Comparison of ENCODE assay signal across 9 cellular contexts in genomic region chr12:108826807-108827721, GRCh38. TPM values are rescaled to one million over a fixed set of nuclear protein-coding genes. Genes with fewer than 3 reads are reported as not detected.
A peak's percentile ranks its signal among the peaks of the same experiment; 100 is the strongest.
DNase-seq lines count a peak whose midpoint lies in the region; ATAC-seq and TF ChIP-seq lines count a peak whose summit lies in the region.
"Had no signal": no experiment of that assay in that cellular context is flagged by ENCODE, and none has a peak within 500 bp of the region (broad histone marks: within the 10 kb centered on the region; RNA-seq: fewer than 3 reads in every experiment).

No MANE protein-coding gene starts in this region.

- H3K27me3 ChIP-seq in colonic mucosa = no peaks in the 10 kb centered on the region
- H3K27me3 ChIP-seq in muscle layer of duodenum (ENCODE audit: low read depth, low read length) = no peaks in the 10 kb centered on the region

- TF ChIP-seq CTCF in colonic mucosa (IDR thresholded peaks at IDR 0.05) (no peak), GM20000 (IDR thresholded peaks at IDR 0.05; ENCODE audit: extremely low read depth, missing control alignments) (no peak)

- H3K27me3 Mint-ChIP-seq in activated naive CD4-positive, alpha-beta T cell treated with anti-CD3 and anti-CD28 coated beads, Interleukin-2, amount 10 ng/mL, durations not matched to agents 7 days and 5 days = no peaks in the 10 kb centered on the region

- peak overlapping the region; percentile 26 to 59 for H3K9ac ChIP-seq in colonic mucosa (ENCODE audit: low read depth in 2 of 2, low read length in 2 of 2)

- H3K4me3 ChIP-seq in colonic mucosa (no peak overlapping the region), muscle layer of duodenum (ENCODE audit: low read depth in 1 of 2, low read length in 2 of 2) (peak overlapping the region; percentile 10 to 39), urinary bladder (ENCODE audit: low read depth, low read length) (no peak overlapping the region)

- H3K4me1 Mint-ChIP-seq in activated naive CD4-positive, alpha-beta T cell treated with anti-CD3 and anti-CD28 coated beads, Interleukin-2, amount 10 ng/mL, durations not matched to agents 7 days and 5 days = peaks cover 38% of the 10 kb centered on the region

- 25% methylated on average over 20 of the region's 20 CpGs for WGBS in urinary bladder

- DNase-seq in activated naive CD4-positive, alpha-beta T cell treated with anti-CD3 and anti-CD28 coated beads, Interleukin-2, amount 50 U/mL, for 72 hours (ENCODE audit: low spot score in 2 of 2) = no peak
- no peak for DNase-seq in activated naive CD4-positive, alpha-beta T cell treated with anti-CD3 and anti-CD28 coated beads, Interleukin-2, amount 10 ng/mL, durations not matched to agents 7 days and 5 days
- DNase-seq in colonic mucosa = no peak
- no peak for DNase-seq in GM20000 (ENCODE audit: low spot score)
- no peak for DNase-seq in kidney tubule cell (ENCODE audit: low spot score)

- H3K9me3 ChIP-seq in colonic mucosa = no peaks in the 10 kb centered on the region
- no peaks in the 10 kb centered on the region for H3K9me3 ChIP-seq in muscle layer of duodenum (ENCODE audit: control insufficient read depth in 1 of 2, low read length in 2 of 2)

- CTCF ChIA-PET in activated naive CD4-positive, alpha-beta T cell treated with anti-CD3 and anti-CD28 coated beads, Interleukin-2, amount 10 ng/mL, durations not matched to agents 7 days and 5 days (lab: Charles Lee) = interaction anchor here (1.1 to 4.4 kb wide), 3 partner anchors 9 to 24 kb away, joined by 3 to 13 read pairs (median 8); no protein-coding TSS in a partner anchor

- intact Hi-C loops in colonic mucosa (cut with DNase I) = no loop called here

- no peaks in the 10 kb centered on the region for H3K36me3 ChIP-seq in colonic mucosa
- H3K36me3 ChIP-seq in muscle layer of duodenum (ENCODE audit: control insufficient read depth in 1 of 2, insufficient read depth in 2 of 2, low read length in 2 of 2) = peaks cover 13 to 26% of the 10 kb centered on the region in 2 donors
- no peaks in the 10 kb centered on the region for H3K36me3 ChIP-seq in urinary bladder (ENCODE audit: insufficient read depth)

- H3K4me1 ChIP-seq in colonic mucosa = peaks cover 3% of the 10 kb centered on the region
- H3K4me1 ChIP-seq in muscle layer of duodenum (ENCODE audit: control insufficient read depth in 1 of 2, insufficient read depth in 2 of 2, low read length in 2 of 2) = peaks cover 32 to 34% of the 10 kb centered on the region in 2 donors
- no peaks in the 10 kb centered on the region for H3K4me1 ChIP-seq in urinary bladder (ENCODE audit: insufficient read depth)

- H3K27ac Mint-ChIP-seq in activated naive CD4-positive, alpha-beta T cell treated with anti-CD3 and anti-CD28 coated beads, Interleukin-2, amount 50 U/mL, for 72 hours = peak overlapping the region; percentile 2 to 72
- H3K27ac Mint-ChIP-seq in activated naive CD4-positive, alpha-beta T cell treated with anti-CD3 and anti-CD28 coated beads, Interleukin-2, amount 10 ng/mL, durations not matched to agents 7 days and 5 days = no peak overlapping the region

- H3K9me3 Mint-ChIP-seq in activated naive CD4-positive, alpha-beta T cell treated with anti-CD3 and anti-CD28 coated beads, Interleukin-2, amount 50 U/mL, for 72 hours = no peaks in the 10 kb centered on the region
- H3K9me3 Mint-ChIP-seq in activated naive CD4-positive, alpha-beta T cell treated with anti-CD3 and anti-CD28 coated beads, Interleukin-2, amount 10 ng/mL, durations not matched to agents 7 days and 5 days = no peaks in the 10 kb centered on the region

- peaks cover 0 to 2% of the 10 kb centered on the region in 2 donors for H3K36me3 Mint-ChIP-seq in activated naive CD4-positive, alpha-beta T cell treated with anti-CD3 and anti-CD28 coated beads, Interleukin-2, amount 50 U/mL, for 72 hours
- peaks cover 20% of the 10 kb centered on the region for H3K36me3 Mint-ChIP-seq in activated naive CD4-positive, alpha-beta T cell treated with anti-CD3 and anti-CD28 coated beads, Interleukin-2, amount 10 ng/mL, durations not matched to agents 7 days and 5 days

- H3K27ac ChIP-seq in colonic mucosa (peak overlapping the region; percentile 51), muscle layer of duodenum (ENCODE audit: low read length) (peak overlapping the region; percentile 95), urinary bladder (ENCODE audit: low read depth) (peak overlapping the region; percentile 62)
- H3K27ac ChIP-seq: VCaP had no signal

- peak in 1 of 2 donors; percentile 80 for ATAC-seq in activated naive CD4-positive, alpha-beta T cell treated with anti-CD3 and anti-CD28 coated beads, Interleukin-2, amount 50 U/mL, for 72 hours
- no peak for ATAC-seq in HG03439 (IDR thresholded peaks at IDR 0.05; ENCODE audit: unreplicated experiment)

- no peak overlapping the region for H3K4me3 Mint-ChIP-seq in activated naive CD4-positive, alpha-beta T cell treated with anti-CD3 and anti-CD28 coated beads, Interleukin-2, amount 10 ng/mL, durations not matched to agents 7 days and 5 days

RNA-seq across cellular contexts. Expression of gene SSH1, which starts 30.3 kb away (rescaled TPM):
- 10 to 100 TPM; 25.3 to 36.0 TPM for total RNA-seq in activated naive CD4-positive, alpha-beta T cell treated with anti-CD3 and anti-CD28 coated beads, Interleukin-2, amount 50 U/mL, for 72 hours
- 10 to 100 TPM; 22.5 to 29.1 TPM for total RNA-seq in colonic mucosa
- total RNA-seq in urinary bladder = 12.2 TPM
- polyA plus RNA-seq in urinary bladder = 12.5 TPM

RNA-seq across cellular contexts. Expression of gene DAO, which starts 52.8 kb away (rescaled TPM):
- total RNA-seq in activated naive CD4-positive, alpha-beta T cell treated with anti-CD3 and anti-CD28 coated beads, Interleukin-2, amount 50 U/mL, for 72 hours = not detected
- total RNA-seq in colonic mucosa = 1 to 10 TPM; 2.2 to 2.4 TPM
- total RNA-seq in urinary bladder = not detected
- polyA plus RNA-seq in urinary bladder = not detected

Comparison
In these comparisons a context has a peak if more than half of its experiments do, and no peak if none do; other contexts are left out.
1. H3K4me3 ChIP-seq: peak in muscle layer of duodenum (2 of 2); none in colonic mucosa (single experiment) and urinary bladder (single experiment).
2. Peak in every context shown above with its lines, with median percentiles within 50 percentile points of each other: H3K27ac ChIP-seq.